ENCODE assay signal across 1 cellular context in the genomic region with DNA sequence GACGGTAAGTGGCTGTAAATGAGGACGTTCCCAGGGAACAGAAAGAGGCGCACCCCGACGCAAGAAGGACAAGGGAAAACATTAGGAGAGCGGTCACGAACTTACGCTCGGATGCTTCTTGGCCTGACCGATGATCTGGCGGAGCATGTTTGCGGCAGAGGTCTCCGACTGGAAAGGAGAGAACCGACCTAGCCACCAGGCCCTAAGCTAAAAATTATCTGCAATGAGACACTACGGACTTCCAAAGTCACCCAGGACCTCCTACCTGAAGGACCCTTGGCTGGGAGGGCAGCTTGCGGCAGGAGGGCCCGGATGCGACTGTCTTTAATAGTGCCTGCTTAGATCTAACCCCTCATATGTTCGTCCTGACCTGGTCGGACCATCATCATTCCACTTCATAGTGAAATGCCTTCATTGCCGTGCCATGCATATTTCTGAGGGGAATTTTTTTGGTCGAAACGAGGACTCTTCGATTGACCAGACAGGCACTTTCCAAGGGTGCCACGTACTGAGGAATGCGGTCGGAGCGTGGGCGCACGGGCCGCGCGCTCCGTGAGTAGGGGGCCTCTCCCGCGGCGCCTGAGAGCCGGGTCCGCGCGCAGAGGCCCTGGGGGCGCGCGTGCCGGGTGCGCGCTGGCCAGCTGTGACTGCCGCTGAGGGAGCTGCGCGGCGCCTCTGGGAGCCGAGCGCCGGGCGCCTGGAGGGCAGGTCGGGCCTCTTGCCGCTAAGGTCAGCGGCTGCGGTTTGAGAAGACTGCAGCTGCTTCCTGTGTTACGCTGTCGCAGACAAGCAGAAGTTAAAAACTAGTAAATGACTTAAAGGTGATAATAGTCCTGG.
TF ChIP-seq lines count a peak whose summit lies in the region.

No MANE protein-coding gene starts in this region.

TF ChIP-seq in K562, 482 proteins besides CTCF, POLR2A, EP300 and RAD21 (continued from another document and continues in another):
- TF ChIP-seq, protein P1, sequence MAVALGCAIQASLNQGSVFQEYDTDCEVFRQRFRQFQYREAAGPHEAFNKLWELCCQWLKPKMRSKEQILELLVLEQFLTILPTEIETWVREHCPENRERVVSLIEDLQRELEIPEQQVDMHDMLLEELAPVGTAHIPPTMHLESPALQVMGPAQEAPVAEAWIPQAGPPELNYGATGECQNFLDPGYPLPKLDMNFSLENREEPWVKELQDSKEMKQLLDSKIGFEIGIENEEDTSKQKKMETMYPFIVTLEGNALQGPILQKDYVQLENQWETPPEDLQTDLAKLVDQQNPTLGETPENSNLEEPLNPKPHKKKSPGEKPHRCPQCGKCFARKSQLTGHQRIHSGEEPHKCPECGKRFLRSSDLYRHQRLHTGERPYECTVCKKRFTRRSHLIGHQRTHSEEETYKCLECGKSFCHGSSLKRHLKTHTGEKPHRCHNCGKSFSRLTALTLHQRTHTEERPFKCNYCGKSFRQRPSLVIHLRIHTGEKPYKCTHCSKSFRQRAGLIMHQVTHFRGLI (CRISPR knock-in tag; IDR thresholded peaks at IDR 0.05), result no peak
- TF ChIP-seq CREM (IDR thresholded peaks at IDR 0.05; ENCODE audit: low read depth) (peak; percentile 72), CBX1 (IDR thresholded peaks at IDR 0.05; ENCODE audit: low read depth) (0 out of 2 replicates have a peak, but pooled peaks have one; percentile 48), RFX1 (IDR thresholded peaks at IDR 0.05) (no peak), ZNF24 (IDR thresholded peaks at IDR 0.05) (peak; percentile 65), NCOA2 (IDR thresholded peaks at IDR 0.05; ENCODE audit: partially characterized antibody in 2 of 2) (peak in 1 of 2 experiments; percentile 100), XRCC3 (IDR thresholded peaks at IDR 0.05) (no peak), ZNF444 (CRISPR knock-in tag; IDR thresholded peaks at IDR 0.05) (no peak), NR2F6 (CRISPR knock-in tag; IDR thresholded peaks at IDR 0.05) (no peak), KLF6 (CRISPR knock-in tag; IDR thresholded peaks at IDR 0.05; ENCODE audit: borderline replicate concordance) (0 out of 2 replicates have a peak, but pooled peaks have one; percentile 12), HNRNPK (IDR thresholded peaks at IDR 0.05; ENCODE audit: low read depth, low read length, poor library complexity, severe bottlenecking) (no peak), MYNN (IDR thresholded peaks at IDR 0.05) (no peak), MYNN (CRISPR knock-in tag; IDR thresholded peaks at IDR 0.05) (no peak), RB1 (IDR thresholded peaks at IDR 0.05; ENCODE audit: low read depth) (peak; percentile 85; the same call in 1 of the 2 replicates), SIX5 (IDR thresholded peaks at IDR 0.05; ENCODE audit: borderline replicate concordance in 1 of 2, insufficient read depth in 1 of 2, low read depth in 1 of 2, low read length in 2 of 2) (no peak), SMARCC2 (IDR thresholded peaks at IDR 0.05; ENCODE audit: low read depth) (peak; percentile 50; the same call in 1 of the 2 replicates), POLR2H (tag; IDR thresholded peaks at IDR 0.05; ENCODE audit: low read depth) (peak; percentile 97), DNMT1 (IDR thresholded peaks at IDR 0.05) (no peak), NELFE (IDR thresholded peaks at IDR 0.05; ENCODE audit: insufficient read depth, insufficient read length) (peak; percentile 27), KLF13 (tag; IDR thresholded peaks at IDR 0.05; ENCODE audit: borderline replicate concordance, low read depth) (no peak), BHLHE40 (IDR thresholded peaks at IDR 0.05; ENCODE audit: low read length) (peak; percentile 96), C11orf30 (IDR thresholded peaks at IDR 0.05; ENCODE audit: low read depth) (peak; percentile 84), ARHGAP35 (IDR thresholded peaks at IDR 0.05; ENCODE audit: partially characterized antibody) (no peak), CEBPB (tag; IDR thresholded peaks at IDR 0.05) (no peak), ZNF668 (CRISPR knock-in tag; IDR thresholded peaks at IDR 0.05) (no peak), SREBF2 (CRISPR knock-in tag; IDR thresholded peaks at IDR 0.05) (no peak), DPF2 (IDR thresholded peaks at IDR 0.05) (peak; percentile 45; the same call in 1 of the 2 replicates), HDAC2 (IDR thresholded peaks at IDR 0.05) (peak; percentile 37; the same call in 1 of the 2 replicates), ZNF436 (CRISPR knock-in tag; IDR thresholded peaks at IDR 0.05) (no peak), BACH1 (tag; IDR thresholded peaks at IDR 0.05) (peak; percentile 73; the same call in 1 of the 2 replicates), MAZ (CRISPR knock-in tag; conservative IDR thresholded peaks at IDR 0.05 in 1 of 2, IDR thresholded peaks at IDR 0.05 in 1 of 2) (peak; percentile 85 to 91), HSF4 (CRISPR knock-in tag; IDR thresholded peaks at IDR 0.05; ENCODE audit: borderline replicate concordance) (no peak), ZNF507 (tag; conservative IDR thresholded peaks at IDR 0.05) (no peak), ZSCAN32 (CRISPR knock-in tag; IDR thresholded peaks at IDR 0.05) (no peak), ZNF589 (CRISPR knock-in tag; IDR thresholded peaks at IDR 0.05; ENCODE audit: low read depth) (peak; percentile 94), ELF4 (CRISPR knock-in tag; IDR thresholded peaks at IDR 0.05) (0 out of 2 replicates have a peak, but pooled peaks have one; percentile 9)
- TF ChIP-seq, protein P2, sequence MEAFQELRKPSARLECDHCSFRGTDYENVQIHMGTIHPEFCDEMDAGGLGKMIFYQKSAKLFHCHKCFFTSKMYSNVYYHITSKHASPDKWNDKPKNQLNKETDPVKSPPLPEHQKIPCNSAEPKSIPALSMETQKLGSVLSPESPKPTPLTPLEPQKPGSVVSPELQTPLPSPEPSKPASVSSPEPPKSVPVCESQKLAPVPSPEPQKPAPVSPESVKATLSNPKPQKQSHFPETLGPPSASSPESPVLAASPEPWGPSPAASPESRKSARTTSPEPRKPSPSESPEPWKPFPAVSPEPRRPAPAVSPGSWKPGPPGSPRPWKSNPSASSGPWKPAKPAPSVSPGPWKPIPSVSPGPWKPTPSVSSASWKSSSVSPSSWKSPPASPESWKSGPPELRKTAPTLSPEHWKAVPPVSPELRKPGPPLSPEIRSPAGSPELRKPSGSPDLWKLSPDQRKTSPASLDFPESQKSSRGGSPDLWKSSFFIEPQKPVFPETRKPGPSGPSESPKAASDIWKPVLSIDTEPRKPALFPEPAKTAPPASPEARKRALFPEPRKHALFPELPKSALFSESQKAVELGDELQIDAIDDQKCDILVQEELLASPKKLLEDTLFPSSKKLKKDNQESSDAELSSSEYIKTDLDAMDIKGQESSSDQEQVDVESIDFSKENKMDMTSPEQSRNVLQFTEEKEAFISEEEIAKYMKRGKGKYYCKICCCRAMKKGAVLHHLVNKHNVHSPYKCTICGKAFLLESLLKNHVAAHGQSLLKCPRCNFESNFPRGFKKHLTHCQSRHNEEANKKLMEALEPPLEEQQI (IDR thresholded peaks at IDR 0.05), result no peak
- TF ChIP-seq, protein P3, sequence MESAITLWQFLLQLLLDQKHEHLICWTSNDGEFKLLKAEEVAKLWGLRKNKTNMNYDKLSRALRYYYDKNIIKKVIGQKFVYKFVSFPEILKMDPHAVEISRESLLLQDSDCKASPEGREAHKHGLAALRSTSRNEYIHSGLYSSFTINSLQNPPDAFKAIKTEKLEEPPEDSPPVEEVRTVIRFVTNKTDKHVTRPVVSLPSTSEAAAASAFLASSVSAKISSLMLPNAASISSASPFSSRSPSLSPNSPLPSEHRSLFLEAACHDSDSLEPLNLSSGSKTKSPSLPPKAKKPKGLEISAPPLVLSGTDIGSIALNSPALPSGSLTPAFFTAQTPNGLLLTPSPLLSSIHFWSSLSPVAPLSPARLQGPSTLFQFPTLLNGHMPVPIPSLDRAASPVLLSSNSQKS (CRISPR knock-in tag; IDR thresholded peaks at IDR 0.05), result no peak
- TF ChIP-seq, protein P4, sequence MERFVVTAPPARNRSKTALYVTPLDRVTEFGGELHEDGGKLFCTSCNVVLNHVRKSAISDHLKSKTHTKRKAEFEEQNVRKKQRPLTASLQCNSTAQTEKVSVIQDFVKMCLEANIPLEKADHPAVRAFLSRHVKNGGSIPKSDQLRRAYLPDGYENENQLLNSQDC (CRISPR knock-in tag; IDR thresholded peaks at IDR 0.05), result no peak
- TF ChIP-seq, protein P5, sequence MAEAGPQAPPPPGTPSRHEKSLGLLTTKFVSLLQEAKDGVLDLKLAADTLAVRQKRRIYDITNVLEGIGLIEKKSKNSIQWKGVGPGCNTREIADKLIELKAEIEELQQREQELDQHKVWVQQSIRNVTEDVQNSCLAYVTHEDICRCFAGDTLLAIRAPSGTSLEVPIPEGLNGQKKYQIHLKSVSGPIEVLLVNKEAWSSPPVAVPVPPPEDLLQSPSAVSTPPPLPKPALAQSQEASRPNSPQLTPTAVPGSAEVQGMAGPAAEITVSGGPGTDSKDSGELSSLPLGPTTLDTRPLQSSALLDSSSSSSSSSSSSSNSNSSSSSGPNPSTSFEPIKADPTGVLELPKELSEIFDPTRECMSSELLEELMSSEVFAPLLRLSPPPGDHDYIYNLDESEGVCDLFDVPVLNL (CRISPR knock-in tag; IDR thresholded peaks at IDR 0.05; ENCODE audit: low read depth), result no peak
- TF ChIP-seq, protein P6, sequence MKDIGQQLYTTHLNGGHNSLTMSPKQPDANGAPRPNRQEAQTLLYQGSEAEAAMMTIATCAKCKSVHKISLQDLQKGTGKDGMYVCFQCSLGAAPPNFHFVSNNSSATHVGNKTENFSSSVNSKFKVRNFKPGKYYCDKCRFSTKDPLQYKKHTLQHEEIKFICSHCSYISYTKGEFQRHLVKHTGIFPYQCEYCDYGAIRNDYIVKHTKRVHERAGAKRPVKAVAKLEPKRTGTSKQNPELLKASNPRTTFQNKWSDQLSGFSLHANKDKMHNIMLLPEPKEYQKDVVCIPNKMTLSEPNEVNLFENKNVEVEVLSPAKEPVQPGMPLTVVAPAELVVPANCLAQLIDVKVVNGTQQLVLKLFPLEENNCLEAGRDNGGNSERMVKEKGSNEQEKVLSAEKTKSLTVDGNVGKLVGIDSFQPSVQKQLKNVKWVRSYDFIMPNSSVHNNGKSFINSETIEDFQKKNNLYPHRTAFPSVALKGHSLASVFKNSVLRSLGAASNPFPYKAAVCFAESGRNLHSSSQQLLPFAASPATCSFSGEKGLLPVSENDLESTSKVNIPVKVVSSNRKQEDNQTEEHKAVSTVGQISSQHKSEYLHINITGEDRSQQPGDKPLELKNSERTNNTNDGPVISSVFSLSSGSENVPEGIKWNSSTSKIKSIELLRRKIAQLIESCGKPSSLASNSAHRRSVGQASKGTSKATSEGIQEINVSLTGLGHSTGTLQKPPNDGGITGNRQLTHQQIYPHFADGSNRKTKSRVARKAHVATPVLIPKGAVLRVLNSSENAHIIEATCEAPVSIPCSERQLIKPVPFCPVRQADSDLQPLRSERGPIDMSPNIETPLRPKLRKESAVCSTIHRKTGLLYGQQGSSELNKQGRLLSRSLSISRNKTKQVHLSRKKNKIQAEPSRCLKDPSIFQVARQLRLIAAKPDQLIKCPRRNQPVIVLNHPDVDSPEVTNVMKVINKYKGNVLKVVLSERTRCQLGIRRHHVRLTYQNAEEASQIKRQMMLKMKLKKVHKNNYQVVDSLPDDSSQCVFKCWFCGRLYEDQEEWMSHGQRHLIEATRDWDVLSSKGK (CRISPR knock-in tag; IDR thresholded peaks at IDR 0.05), result no peak
- TF ChIP-seq, protein P7, sequence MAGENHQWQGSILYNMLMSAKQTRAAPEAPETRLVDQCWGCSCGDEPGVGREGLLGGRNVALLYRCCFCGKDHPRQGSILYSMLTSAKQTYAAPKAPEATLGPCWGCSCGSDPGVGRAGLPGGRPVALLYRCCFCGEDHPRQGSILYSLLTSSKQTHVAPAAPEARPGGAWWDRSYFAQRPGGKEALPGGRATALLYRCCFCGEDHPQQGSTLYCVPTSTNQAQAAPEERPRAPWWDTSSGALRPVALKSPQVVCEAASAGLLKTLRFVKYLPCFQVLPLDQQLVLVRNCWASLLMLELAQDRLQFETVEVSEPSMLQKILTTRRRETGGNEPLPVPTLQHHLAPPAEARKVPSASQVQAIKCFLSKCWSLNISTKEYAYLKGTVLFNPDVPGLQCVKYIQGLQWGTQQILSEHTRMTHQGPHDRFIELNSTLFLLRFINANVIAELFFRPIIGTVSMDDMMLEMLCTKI (IDR thresholded peaks at IDR 0.05; ENCODE audit: partially characterized antibody), result no peak
- TF ChIP-seq, protein P8, sequence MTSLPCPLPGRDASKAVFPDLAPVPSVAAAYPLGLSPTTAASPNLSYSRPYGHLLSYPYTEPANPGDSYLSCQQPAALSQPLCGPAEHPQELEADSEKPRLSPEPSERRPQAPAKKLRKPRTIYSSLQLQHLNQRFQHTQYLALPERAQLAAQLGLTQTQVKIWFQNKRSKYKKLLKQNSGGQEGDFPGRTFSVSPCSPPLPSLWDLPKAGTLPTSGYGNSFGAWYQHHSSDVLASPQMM (CRISPR knock-in tag; IDR thresholded peaks at IDR 0.05), result no peak
- TF ChIP-seq, protein P9, sequence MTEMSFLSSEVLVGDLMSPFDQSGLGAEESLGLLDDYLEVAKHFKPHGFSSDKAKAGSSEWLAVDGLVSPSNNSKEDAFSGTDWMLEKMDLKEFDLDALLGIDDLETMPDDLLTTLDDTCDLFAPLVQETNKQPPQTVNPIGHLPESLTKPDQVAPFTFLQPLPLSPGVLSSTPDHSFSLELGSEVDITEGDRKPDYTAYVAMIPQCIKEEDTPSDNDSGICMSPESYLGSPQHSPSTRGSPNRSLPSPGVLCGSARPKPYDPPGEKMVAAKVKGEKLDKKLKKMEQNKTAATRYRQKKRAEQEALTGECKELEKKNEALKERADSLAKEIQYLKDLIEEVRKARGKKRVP (CRISPR knock-in tag; IDR thresholded peaks at IDR 0.05), result no peak
- TF ChIP-seq, protein P10, sequence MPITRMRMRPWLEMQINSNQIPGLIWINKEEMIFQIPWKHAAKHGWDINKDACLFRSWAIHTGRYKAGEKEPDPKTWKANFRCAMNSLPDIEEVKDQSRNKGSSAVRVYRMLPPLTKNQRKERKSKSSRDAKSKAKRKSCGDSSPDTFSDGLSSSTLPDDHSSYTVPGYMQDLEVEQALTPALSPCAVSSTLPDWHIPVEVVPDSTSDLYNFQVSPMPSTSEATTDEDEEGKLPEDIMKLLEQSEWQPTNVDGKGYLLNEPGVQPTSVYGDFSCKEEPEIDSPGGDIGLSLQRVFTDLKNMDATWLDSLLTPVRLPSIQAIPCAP (CRISPR knock-in tag; IDR thresholded peaks at IDR 0.05; ENCODE audit: borderline replicate concordance), result no peak
- TF ChIP-seq, protein P11, sequence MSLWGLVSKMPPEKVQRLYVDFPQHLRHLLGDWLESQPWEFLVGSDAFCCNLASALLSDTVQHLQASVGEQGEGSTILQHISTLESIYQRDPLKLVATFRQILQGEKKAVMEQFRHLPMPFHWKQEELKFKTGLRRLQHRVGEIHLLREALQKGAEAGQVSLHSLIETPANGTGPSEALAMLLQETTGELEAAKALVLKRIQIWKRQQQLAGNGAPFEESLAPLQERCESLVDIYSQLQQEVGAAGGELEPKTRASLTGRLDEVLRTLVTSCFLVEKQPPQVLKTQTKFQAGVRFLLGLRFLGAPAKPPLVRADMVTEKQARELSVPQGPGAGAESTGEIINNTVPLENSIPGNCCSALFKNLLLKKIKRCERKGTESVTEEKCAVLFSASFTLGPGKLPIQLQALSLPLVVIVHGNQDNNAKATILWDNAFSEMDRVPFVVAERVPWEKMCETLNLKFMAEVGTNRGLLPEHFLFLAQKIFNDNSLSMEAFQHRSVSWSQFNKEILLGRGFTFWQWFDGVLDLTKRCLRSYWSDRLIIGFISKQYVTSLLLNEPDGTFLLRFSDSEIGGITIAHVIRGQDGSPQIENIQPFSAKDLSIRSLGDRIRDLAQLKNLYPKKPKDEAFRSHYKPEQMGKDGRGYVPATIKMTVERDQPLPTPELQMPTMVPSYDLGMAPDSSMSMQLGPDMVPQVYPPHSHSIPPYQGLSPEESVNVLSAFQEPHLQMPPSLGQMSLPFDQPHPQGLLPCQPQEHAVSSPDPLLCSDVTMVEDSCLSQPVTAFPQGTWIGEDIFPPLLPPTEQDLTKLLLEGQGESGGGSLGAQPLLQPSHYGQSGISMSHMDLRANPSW (CRISPR knock-in tag; IDR thresholded peaks at IDR 0.05), result no peak
